ENCODE assay signal across 14 cellular contexts in genomic region chr12:104865080-104865479, GRCh38.
DNase-seq lines count a peak whose midpoint lies in the region; ATAC-seq and TF ChIP-seq lines count a peak whose summit lies in the region.
"Had no signal": no experiment of that assay in that cellular context is flagged by ENCODE, and none has a peak within 500 bp of the region (broad histone marks: within the 10 kb centered on the region; RNA-seq: fewer than 3 reads in every experiment).

No MANE protein-coding gene starts in this region.

- H3K4me3 ChIP-seq in IMR-90 (ENCODE audit: insufficient read depth, low read depth, low read length), result no peak overlapping the region
- H3K4me3 ChIP-seq in naive thymus-derived CD4-positive, alpha-beta T cell (ENCODE audit: low read length), result no peak overlapping the region
- H3K4me3 ChIP-seq: spleen had no signal

- intact Hi-C loops in IMR-90 (cut with micrococcal nuclease), result no loop called here
- intact Hi-C loops in naive thymus-derived CD4-positive, alpha-beta T cell (cut with micrococcal nuclease), result no loop called here

- no peaks in the 10 kb centered on the region for H3K36me3 Mint-ChIP-seq in naive thymus-derived CD4-positive, alpha-beta T cell
- no peaks in the 10 kb centered on the region for H3K36me3 Mint-ChIP-seq in T-helper 2 cell treated with Interferon-gamma antibody and Interleukin-4, amounts not matched to agents 5 μg/mL and 100 μg/mL, for 36 hours (ENCODE audit: low read depth)
- H3K36me3 Mint-ChIP-seq: activated naive CD4-positive, alpha-beta T cell treated with anti-CD3 and anti-CD28 coated beads, Interleukin-2, amount 50 U/mL, for 72 hours had no signal

- H3K9me3 ChIP-seq in IMR-90 (ENCODE audit: control insufficient read depth, insufficient read depth, low read length), result no peaks in the 10 kb centered on the region
- no peaks in the 10 kb centered on the region for H3K9me3 ChIP-seq in naive thymus-derived CD4-positive, alpha-beta T cell (ENCODE audit: control insufficient read depth in 2 of 3, low read length in 3 of 3)
- H3K9me3 ChIP-seq: spleen had no signal

- POLR2A ChIA-PET in IMR-90 (lab: Charles Lee; ENCODE audit: unreplicated experiment), result no interaction called here
- POLR2A ChIA-PET in naive thymus-derived CD4-positive, alpha-beta T cell (lab: Charles Lee), result no interaction called here

- DNase-seq in IMR-90 (no peak), ecto neural progenitor cell (ENCODE audit: low spot score) (no peak), CD1c-positive myeloid dendritic cell (ENCODE audit: extremely low spot score) (no peak)
- no peak for DNase-seq in naive thymus-derived CD4-positive, alpha-beta T cell
- DNase-seq in T-helper 2 cell treated with Interferon-gamma antibody and Interleukin-4, amounts not matched to agents 5 μg/mL and 100 μg/mL, for 36 hours (ENCODE audit: low spot score), result no peak
- DNase-seq: activated CD4-positive, alpha-beta T cell treated with anti-CD3 and anti-CD28 coated beads for 4 hours; DMS53; effector memory CD4-positive, alpha-beta T cell; NCI-H2081 treated with DMSO at 0.1 percent for 48 hours; RPMI8226; spleen had no signal

- CTCF ChIA-PET in IMR-90 (lab: Yijun Ruan, JAX), result interaction anchor here (1.2 kb wide), 1 partner anchor 483 kb away, joined by 4 read pairs; no protein-coding TSS in a partner anchor
- CTCF ChIA-PET in naive thymus-derived CD4-positive, alpha-beta T cell (lab: Charles Lee), result interaction anchor here (2.4 kb wide), 1 partner anchor 483 kb away, joined by 11 read pairs; no protein-coding TSS in a partner anchor

- dilution Hi-C loops in IMR-90 (cut with HindIII; ENCODE audit: low sequenced_read_pairs, unreplicated experiment), result no loop called here

- H3K27ac Mint-ChIP-seq in naive thymus-derived CD4-positive, alpha-beta T cell, result no peak overlapping the region
- H3K27ac Mint-ChIP-seq in T-helper 2 cell treated with Interferon-gamma antibody and Interleukin-4, amounts not matched to agents 5 μg/mL and 100 μg/mL, for 36 hours, result no peak overlapping the region

- no peak overlapping the region for H3K23ac ChIP-seq in IMR-90 (ENCODE audit: low read depth, low read length)

- H3K4me2 ChIP-seq in IMR-90 (ENCODE audit: low read depth, low read length), result no peak overlapping the region

- in situ Hi-C loops in IMR-90 (cut with MboI; ENCODE audit: low sequenced_read_pairs), result no loop called here

- H3K18ac ChIP-seq in IMR-90 (ENCODE audit: low read depth, low read length), result no peak overlapping the region

- ATAC-seq in GM18511 (IDR thresholded peaks at IDR 0.05; ENCODE audit: unreplicated experiment), result peak; percentile 70
- peak; percentile 74 for ATAC-seq in GM21529 (IDR thresholded peaks at IDR 0.05; ENCODE audit: unreplicated experiment)
- ATAC-seq in IMR-90 (ENCODE audit: low read depth), result no peak
- peak; percentile 29 for ATAC-seq in naive thymus-derived CD4-positive, alpha-beta T cell

- no TSS peak for BruUV-seq in IMR-90 (replicated peaks; lab: Mats Ljungman, UMichigan)

- no peak overlapping the region for H2BK15ac ChIP-seq in IMR-90 (ENCODE audit: low read depth, low read length)

- no peaks in the 10 kb centered on the region for H3K9me1 ChIP-seq in IMR-90 (ENCODE audit: insufficient read depth, low read length)

- H2AK9ac ChIP-seq in IMR-90 (replicated peaks; ENCODE audit: low read depth, low read length, poor library complexity), result no peak overlapping the region

- no peak overlapping the region; the same call in 1 of the 2 replicates for H3K14ac ChIP-seq in IMR-90 (replicated peaks; ENCODE audit: low read depth, low read length)

- H3K4me1 ChIP-seq in IMR-90 (ENCODE audit: control insufficient read depth, insufficient read depth, low read length), result peaks cover 2% of the 10 kb centered on the region
- H3K4me1 ChIP-seq in naive thymus-derived CD4-positive, alpha-beta T cell (ENCODE audit: control insufficient read depth in 2 of 2, insufficient read depth in 2 of 2, low read length in 2 of 2), result no peaks in the 10 kb centered on the region

- H3K4ac ChIP-seq in IMR-90 (ENCODE audit: low read depth, low read length), result no peak overlapping the region

- no peaks in the 10 kb centered on the region for H3K9me3 Mint-ChIP-seq in naive thymus-derived CD4-positive, alpha-beta T cell
- no peaks in the 10 kb centered on the region for H3K9me3 Mint-ChIP-seq in T-helper 2 cell treated with Interferon-gamma antibody and Interleukin-4, amounts not matched to agents 5 μg/mL and 100 μg/mL, for 36 hours
- H3K9me3 Mint-ChIP-seq: activated naive CD4-positive, alpha-beta T cell treated with anti-CD3 and anti-CD28 coated beads, Interleukin-2, amount 50 U/mL, for 72 hours had no signal

- H3K4me3 Mint-ChIP-seq in naive thymus-derived CD4-positive, alpha-beta T cell, result no peak overlapping the region
- no peak overlapping the region for H3K4me3 Mint-ChIP-seq in T-helper 2 cell treated with Interferon-gamma antibody and Interleukin-4, amounts not matched to agents 5 μg/mL and 100 μg/mL, for 36 hours

- no peaks in the 10 kb centered on the region for H3K79me1 ChIP-seq in IMR-90 (ENCODE audit: low read depth in 1 of 2, low read length in 2 of 2)

- H2AK5ac ChIP-seq in IMR-90 (ENCODE audit: low read depth, low read length), result no peak overlapping the region

- TF ChIP-seq CTCF in IMR-90 (conservative IDR thresholded peaks at IDR 0.05; ENCODE audit: low read depth, low read length), result no peak

- no peaks in the 10 kb centered on the region for H4K20me1 ChIP-seq in IMR-90 (ENCODE audit: insufficient read depth, low read length)

- no peak overlapping the region for H3K56ac ChIP-seq in IMR-90 (ENCODE audit: extremely low read depth, insufficient read depth, low read length)

- H2BK20ac ChIP-seq in IMR-90 (ENCODE audit: low read depth, low read length), result no peak overlapping the region

- peak overlapping the region; percentile 33 for H2AFZ ChIP-seq in IMR-90 (replicated peaks; ENCODE audit: low read length, poor library complexity)

- TF ChIP-seq RAD21 in IMR-90 (IDR thresholded peaks at IDR 0.05; ENCODE audit: low read length), result no peak

- H3K27me3 Mint-ChIP-seq in naive thymus-derived CD4-positive, alpha-beta T cell, result peaks cover 0 to 12% (median 10%) of the 10 kb centered on the region in 5 donors
- H3K27me3 Mint-ChIP-seq in T-helper 2 cell treated with Interferon-gamma antibody and Interleukin-4, amounts not matched to agents 5 μg/mL and 100 μg/mL, for 36 hours (ENCODE audit: low read depth), result peaks cover 16% of the 10 kb centered on the region

- TF ChIP-seq POLR2A in IMR-90 (IDR thresholded peaks at IDR 0.05; ENCODE audit: low read depth, low read length), result no peak

- no peak overlapping the region for H3K9ac ChIP-seq in IMR-90 (ENCODE audit: low read depth, low read length)

- H2BK5ac ChIP-seq in IMR-90 (ENCODE audit: low read depth, low read length, poor library complexity, severe bottlenecking), result no peak overlapping the region

- no peaks in the 10 kb centered on the region for H3K36me3 ChIP-seq in IMR-90 (ENCODE audit: control insufficient read depth, insufficient read depth, low read length)
- no peaks in the 10 kb centered on the region for H3K36me3 ChIP-seq in naive thymus-derived CD4-positive, alpha-beta T cell (ENCODE audit: control insufficient read depth in 2 of 3, insufficient read depth in 3 of 3, low read length in 3 of 3)
- H3K36me3 ChIP-seq: spleen had no signal

- H2BK120ac ChIP-seq in IMR-90 (ENCODE audit: low read depth, low read length), result no peak overlapping the region

- no CpG with 5 or more reads among the region's 1 CpG for WGBS in IMR-90 (ENCODE audit: extremely low coverage in 2 of 2, insufficient read length in 1 of 2), 2 experiments

- no peak overlapping the region for H4K5ac ChIP-seq in IMR-90 (ENCODE audit: low read depth, low read length)

- peaks cover 0 to 12% (median 8%) of the 10 kb centered on the region in 7 donors for H3K4me1 Mint-ChIP-seq in naive thymus-derived CD4-positive, alpha-beta T cell
- H3K4me1 Mint-ChIP-seq in T-helper 2 cell treated with Interferon-gamma antibody and Interleukin-4, amounts not matched to agents 5 μg/mL and 100 μg/mL, for 36 hours (ENCODE audit: low read depth), result peaks cover 9% of the 10 kb centered on the region

- no peaks in the 10 kb centered on the region for H3K27me3 ChIP-seq in IMR-90 (ENCODE audit: control insufficient read depth, insufficient read depth, low read length)
- H3K27me3 ChIP-seq in naive thymus-derived CD4-positive, alpha-beta T cell (ENCODE audit: control insufficient read depth in 2 of 2, insufficient read depth in 2 of 2, low read length in 2 of 2), result no peaks in the 10 kb centered on the region
- H3K27me3 ChIP-seq: spleen had no signal

- H4K8ac ChIP-seq in IMR-90 (ENCODE audit: low read depth in 2 of 2, low read length in 2 of 2), result no peak overlapping the region

- no peak overlapping the region for H3K27ac ChIP-seq in IMR-90 (ENCODE audit: insufficient read depth, low read length)
- H3K27ac ChIP-seq in naive thymus-derived CD4-positive, alpha-beta T cell (ENCODE audit: low read depth, low read length), result no peak overlapping the region

- H4K91ac ChIP-seq in IMR-90 (ENCODE audit: insufficient read depth, low read depth, low read length), result no peak overlapping the region

TF ChIP-seq in IMR-90, 13 proteins besides CTCF, POLR2A, EP300 and RAD21:
- no peak for TF ChIP-seq MAZ (IDR thresholded peaks at IDR 0.05; ENCODE audit: borderline replicate concordance, low read depth, low read length)
- TF ChIP-seq BHLHE40 (IDR thresholded peaks at IDR 0.05; ENCODE audit: low read depth, low read length), result no peak
